Comparison of ENCODE assay signal across 4 cellular contexts in genomic region chr13:46460223-46460622, GRCh38.
DNase-seq lines count a peak whose midpoint lies in the region; ATAC-seq, FAIRE-seq and TF ChIP-seq lines count a peak whose summit lies in the region.
"Not testable (repeated sequence)": the region's sequence is repeated elsewhere in the genome, so short reads cannot be mapped to it uniquely, and the experiment has no call there.

No MANE protein-coding gene starts in this region.

- not testable (repeated sequence) for DNase-seq in K562 (ENCODE audit: extremely low read depth in 1 of 4, low spot score in 3 of 4); neural crest cell (ENCODE audit: low read depth, low spot score)

- not testable (repeated sequence) for H3K79me2 ChIP-seq in K562 (ENCODE audit: control insufficient read depth, insufficient read depth, low read length)

- not testable (repeated sequence) for FAIRE-seq in K562 (lab: Jason Lieb, UNC)

- H3K9ac ChIP-seq in K562 (ENCODE audit: insufficient read depth in 1 of 2, low read depth in 2 of 2, low read length in 2 of 2): not testable (repeated sequence)

- not testable (repeated sequence) for H3K9me3 Mint-ChIP-seq in IgD-negative memory B cell, neural crest cell

- POLR2A ChIA-PET in HEK293 (lab: Yijun Ruan, JAX); K562 (lab: Yijun Ruan, JAX): not testable (repeated sequence)

- intact Hi-C loops in K562 (cut with micrococcal nuclease): not testable (repeated sequence)

- TF ChIP-seq EP300 in K562 (IDR thresholded peaks at IDR 0.05; ENCODE audit: low read length): not testable (repeated sequence)

- not testable (repeated sequence) for H3K9me1 ChIP-seq in K562 (ENCODE audit: control insufficient read depth, insufficient read depth, low read length)

- not testable (repeated sequence) for H3K4me2 ChIP-seq in K562 (ENCODE audit: insufficient read depth, low read length)

- H3K4me3 ChIP-seq in HEK293 (ENCODE audit: low read depth, low read length); K562: not testable (repeated sequence)

- H3K36me3 ChIP-seq in HEK293 (ENCODE audit: control insufficient read depth in 2 of 2, insufficient read depth in 1 of 2, low read length in 2 of 2); K562 (ENCODE audit: control insufficient read depth, insufficient read depth, low read length): not testable (repeated sequence)

- H3K4me1 Mint-ChIP-seq in IgD-negative memory B cell, neural crest cell: not testable (repeated sequence)

- not testable (repeated sequence) for ATAC-seq in K562

- H3K9me3 ChIP-seq in HEK293 (ENCODE audit: control insufficient read depth, insufficient read depth, low read depth, low read length); K562 (replicated peaks; ENCODE audit: control insufficient read depth, insufficient read depth, low read depth, low read length): not testable (repeated sequence)

- TF ChIP-seq CTCF in HEK293 (tag by site-specific recombination; IDR thresholded peaks at IDR 0.05); K562 (IDR thresholded peaks at IDR 0.05 in 2 of 3, conservative IDR thresholded peaks at IDR 0.05 in 1 of 3; ENCODE audit: insufficient read depth in 2 of 3, low read depth in 1 of 3, low read length in 3 of 3); neural crest cell (conservative IDR thresholded peaks at IDR 0.05): not testable (repeated sequence)

- H3K4me1 ChIP-seq in HEK293 (ENCODE audit: control insufficient read depth, insufficient read depth, low read length); K562 (replicated peaks in 1 of 2; ENCODE audit: control insufficient read depth in 2 of 2, insufficient read depth in 2 of 2, low read length in 2 of 2): not testable (repeated sequence)

- not testable (repeated sequence) for TF ChIP-seq POLR2A in K562 (conservative IDR thresholded peaks at IDR 0.05)

- TF ChIP-seq RAD21 in K562 (CRISPR knock-in tag; conservative IDR thresholded peaks at IDR 0.05 in 1 of 2, IDR thresholded peaks at IDR 0.05 in 1 of 2): not testable (repeated sequence)

- not testable (repeated sequence) for BruUV-seq in K562 (replicated peaks; lab: Mats Ljungman, UMichigan)

- not testable (repeated sequence) for H3K36me3 Mint-ChIP-seq in IgD-negative memory B cell
- H3K36me3 Mint-ChIP-seq in neural crest cell (ENCODE audit: low read depth): peaks cover 27% of the 10 kb centered on the region

- not testable (repeated sequence) for H2AFZ ChIP-seq in K562 (ENCODE audit: low read depth, low read length)

- not testable (repeated sequence) for H3K27me3 ChIP-seq in K562 (ENCODE audit: control insufficient read depth in 2 of 2, insufficient read depth in 2 of 2, low read length in 2 of 2)

- H3K27ac ChIP-seq in HEK293 (ENCODE audit: extremely low read depth, low read depth, low read length); K562 (ENCODE audit: extremely low read depth, low read depth, low read length): not testable (repeated sequence)

- H3K27ac Mint-ChIP-seq in IgD-negative memory B cell: peak overlapping the region in 2 of 3 donors; percentile 53 to 91
- not testable (repeated sequence) for H3K27ac Mint-ChIP-seq in neural crest cell (ENCODE audit: unreplicated experiment)

- 20% methylated on average over 2 of the region's 4 CpGs for WGBS in K562 (ENCODE audit: insufficient coverage, low coverage, missing lambda C conversion rate)

- not testable (repeated sequence) for H4K20me1 ChIP-seq in K562 (replicated peaks; ENCODE audit: control insufficient read depth, insufficient read depth, low read length)

- in situ Hi-C loops in K562 (cut with MboI): loop anchor here (10.0 kb wide), 1 partner anchor 1075 kb away; no protein-coding TSS in a partner anchor

- not testable (repeated sequence) for H3K4me3 Mint-ChIP-seq in IgD-negative memory B cell
- H3K4me3 Mint-ChIP-seq in neural crest cell: peak overlapping the region; percentile 38

- H3K27me3 Mint-ChIP-seq in IgD-negative memory B cell; neural crest cell (ENCODE audit: low read depth): not testable (repeated sequence)

- CTCF ChIA-PET in HEK293 (lab: Yijun Ruan, JAX); K562 (lab: Yijun Ruan, JAX; ENCODE audit: low intra/inter-chr PET ratio): not testable (repeated sequence)

TF ChIP-seq in HEK293, 187 proteins besides CTCF, POLR2A, EP300 and RAD21:
- TF ChIP-seq ZNF280D (tag by site-specific recombination; IDR thresholded peaks at IDR 0.05): peak; percentile 85
- peak; percentile 100 for TF ChIP-seq ZNF146 (tag by site-specific recombination; IDR thresholded peaks at IDR 0.05)
- TF ChIP-seq, protein P1, sequence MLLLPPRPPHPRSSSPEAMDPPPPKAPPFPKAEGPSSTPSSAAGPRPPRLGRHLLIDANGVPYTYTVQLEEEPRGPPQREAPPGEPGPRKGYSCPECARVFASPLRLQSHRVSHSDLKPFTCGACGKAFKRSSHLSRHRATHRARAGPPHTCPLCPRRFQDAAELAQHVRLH (tag by site-specific recombination; IDR thresholded peaks at IDR 0.05): peak; percentile 50; the same call in 1 of the 2 replicates

TF ChIP-seq in K562, 482 proteins besides CTCF, POLR2A, EP300 and RAD21:
- peak; percentile 49 for TF ChIP-seq ZNF146 (CRISPR knock-in tag; IDR thresholded peaks at IDR 0.05; ENCODE audit: unreplicated experiment)
